Comparison of ENCODE assay signal across 10 cellular contexts in genomic region chr7:157224627-157225026, GRCh38.
A peak's percentile ranks its signal among the peaks of the same experiment; 100 is the strongest.
DNase-seq lines count a peak whose midpoint lies in the region; ATAC-seq, FAIRE-seq and TF ChIP-seq lines count a peak whose summit lies in the region.
"Had no signal": no experiment of that assay in that cellular context is flagged by ENCODE, and none has a peak within 500 bp of the region (broad histone marks: within the 10 kb centered on the region; RNA-seq: fewer than 3 reads in every experiment).

No MANE protein-coding gene starts in this region.

- H3K36me3 ChIP-seq in HEK293 (ENCODE audit: control insufficient read depth in 2 of 2, insufficient read depth in 1 of 2, low read length in 2 of 2) = peaks cover 19 to 84% of the 10 kb centered on the region in 2 experiments
- peaks cover 44 to 65% of the 10 kb centered on the region in 2 experiments for H3K36me3 ChIP-seq in SK-N-SH (replicated peaks in 1 of 2; ENCODE audit: control insufficient read depth in 1 of 2, insufficient read depth in 2 of 2, low read length in 1 of 2)
- peaks cover 2% of the 10 kb centered on the region for H3K36me3 ChIP-seq in neural progenitor cell
- H3K36me3 ChIP-seq in H7 (replicated peaks; ENCODE audit: control insufficient read depth, insufficient read depth, low read length) = peaks cover 8% of the 10 kb centered on the region

- CTCF ChIA-PET in AG04450 (lab: Charles Lee) = interaction anchor here (0.6 to 2.2 kb wide), 17 partner anchors 9 to 1983 kb away, joined by 3 to 25 read pairs (median 3); no protein-coding TSS in a partner anchor
- CTCF ChIA-PET in HEK293 (lab: Yijun Ruan, JAX) = interaction anchor here (0.6 to 1.7 kb wide), 8 partner anchors 8 to 254 kb away, joined by 3 to 7 read pairs (median 4); no protein-coding TSS in a partner anchor
- CTCF ChIA-PET in SK-N-SH (lab: Yijun Ruan, JAX) = interaction anchor here (0.6 to 19.7 kb wide), 49 partner anchors 9 to 320 kb away, joined by 3 to 160 read pairs (median 4); partner anchors contain the start of gene NOM1

- H3K27me3 Mint-ChIP-seq in neural progenitor cell (ENCODE audit: insufficient read depth, low read depth) = peaks cover 4% of the 10 kb centered on the region
- H3K27me3 Mint-ChIP-seq: natural killer cell treated with Interleukin-12 subunit alpha and Interleukin-12 subunit beta and Interleukin-15 and Interleukin-18, amount 100 ng/mL, for 72 hours had no signal

- no peak for TF ChIP-seq EP300 in SK-N-SH (IDR thresholded peaks at IDR 0.05; ENCODE audit: borderline replicate concordance in 1 of 2, low read depth in 1 of 2, low read length in 1 of 2)

- ATAC-seq in HG02981 (IDR thresholded peaks at IDR 0.05; ENCODE audit: unreplicated experiment) (no peak), GM19463 (IDR thresholded peaks at IDR 0.05; ENCODE audit: unreplicated experiment) (no peak)
- ATAC-seq: natural killer cell treated with Interleukin-12 subunit alpha and Interleukin-12 subunit beta and Interleukin-15 and Interleukin-18, amount 100 ng/mL, for 72 hours had no signal

- no peak overlapping the region for H3K4me3 Mint-ChIP-seq in neural progenitor cell
- H3K4me3 Mint-ChIP-seq: natural killer cell treated with Interleukin-12 subunit alpha and Interleukin-12 subunit beta and Interleukin-15 and Interleukin-18, amount 100 ng/mL, for 72 hours; T-helper 1 cell treated with Interleukin-12 subunit alpha and Interleukin-12 subunit beta and Interleukin-4 antibody, amounts not matched to agents 30 μg/mL and 1 μg/mL, for 36 hours had no signal

- POLR2A ChIA-PET in AG04450 (lab: Yijun Ruan, JAX) (no interaction called here), HEK293 (lab: Yijun Ruan, JAX) (no interaction called here), SK-N-SH (lab: Yijun Ruan, JAX) (interaction anchor here (0.7 to 1.0 kb wide), 3 partner anchors 42 to 278 kb away, joined by 3 read pairs; partner anchors contain the start of gene NOM1)

- no peaks in the 10 kb centered on the region for H3K4me1 Mint-ChIP-seq in neural progenitor cell

- no peaks in the 10 kb centered on the region for H3K79me2 ChIP-seq in SK-N-SH (ENCODE audit: insufficient read depth)
- no peaks in the 10 kb centered on the region for H3K79me2 ChIP-seq in neural progenitor cell (ENCODE audit: low read depth)

- no peak overlapping the region for H3K27ac Mint-ChIP-seq in neural progenitor cell
- H3K27ac Mint-ChIP-seq: natural killer cell treated with Interleukin-12 subunit alpha and Interleukin-12 subunit beta and Interleukin-15 and Interleukin-18, amount 100 ng/mL, for 72 hours; T-helper 1 cell treated with Interleukin-12 subunit alpha and Interleukin-12 subunit beta and Interleukin-4 antibody, amounts not matched to agents 30 μg/mL and 1 μg/mL, for 36 hours had no signal

- H3K4me1 ChIP-seq in HEK293 (ENCODE audit: control insufficient read depth, insufficient read depth, low read length) = no peaks in the 10 kb centered on the region
- H3K4me1 ChIP-seq in SK-N-SH (ENCODE audit: control insufficient read depth in 1 of 2, insufficient read depth in 2 of 2, low read depth in 1 of 2, low read length in 1 of 2) = peaks cover 0 to 6% of the 10 kb centered on the region in 2 experiments; a peak in 1 of 4 replicates
- H3K4me1 ChIP-seq in neural progenitor cell = no peaks in the 10 kb centered on the region

- no peaks in the 10 kb centered on the region for H3K9me2 ChIP-seq in SK-N-SH

- TF ChIP-seq CTCF in AG04450 (IDR thresholded peaks at IDR 0.05; ENCODE audit: low read depth, low read length) (peak; percentile 42), HEK293 (tag by site-specific recombination; IDR thresholded peaks at IDR 0.05) (peak; percentile 64), SK-N-SH (IDR thresholded peaks at IDR 0.05) (peak; percentile 57), neural progenitor cell (IDR thresholded peaks at IDR 0.05) (no peak)

- H4K20me1 ChIP-seq in SK-N-SH (ENCODE audit: insufficient read depth) (no peaks in the 10 kb centered on the region), neural progenitor cell (ENCODE audit: low read depth) (no peaks in the 10 kb centered on the region)

- H3K9ac ChIP-seq in SK-N-SH = no peak overlapping the region
- H3K9ac ChIP-seq in neural progenitor cell = no peak overlapping the region

- H2AFZ ChIP-seq in SK-N-SH (ENCODE audit: low read depth) (no peak overlapping the region), neural progenitor cell (replicated peaks) (no peak overlapping the region)

- H3F3A ChIP-seq in SK-N-SH (replicated peaks; ENCODE audit: insufficient read depth) (peaks cover 7% of the 10 kb centered on the region), neural progenitor cell (ENCODE audit: low read depth) (peaks cover 10% of the 10 kb centered on the region)

- 89% methylated on average over 4 of the region's 4 CpGs for WGBS in SK-N-SH (ENCODE audit: low lambda C conversion rate)

- DNase-seq in AG04450 (ENCODE audit: low read depth, low spot score) (no peak), SK-N-SH (peak; percentile 48), frontal cortex (ENCODE audit: low spot score in 2 of 2) (no peak), neural progenitor cell (ENCODE audit: low spot score) (no peak), H7 (no peak)

- H3K9me3 ChIP-seq in AG04450 (ENCODE audit: control insufficient read depth, insufficient read depth, low read length) (no peaks in the 10 kb centered on the region), HEK293 (ENCODE audit: control insufficient read depth, insufficient read depth, low read depth, low read length) (no peaks in the 10 kb centered on the region), SK-N-SH (no peaks in the 10 kb centered on the region), neural progenitor cell (ENCODE audit: low read depth) (no peaks in the 10 kb centered on the region)

- H3K9me3 Mint-ChIP-seq in neural progenitor cell = no peaks in the 10 kb centered on the region
- H3K9me3 Mint-ChIP-seq: natural killer cell treated with Interleukin-12 subunit alpha and Interleukin-12 subunit beta and Interleukin-15 and Interleukin-18, amount 100 ng/mL, for 72 hours; T-helper 1 cell treated with Interleukin-12 subunit alpha and Interleukin-12 subunit beta and Interleukin-4 antibody, amounts not matched to agents 30 μg/mL and 1 μg/mL, for 36 hours had no signal

- H3K27me3 ChIP-seq in AG04450 (ENCODE audit: control insufficient read depth, insufficient read depth, low read length) (no peaks in the 10 kb centered on the region), SK-N-SH (ENCODE audit: insufficient read depth) (no peaks in the 10 kb centered on the region), neural progenitor cell (no peaks in the 10 kb centered on the region), H7 (ENCODE audit: control insufficient read depth, insufficient read depth, low read length) (no peaks in the 10 kb centered on the region)

- peak; percentile 81 for TF ChIP-seq RAD21 in SK-N-SH (IDR thresholded peaks at IDR 0.05; ENCODE audit: low read length)

- H3K27ac ChIP-seq in AG04450 (ENCODE audit: low read depth, low read length) (no peak overlapping the region), HEK293 (ENCODE audit: extremely low read depth, low read depth, low read length) (no peak overlapping the region), SK-N-SH (ENCODE audit: low read depth in 2 of 2, low read length in 1 of 2) (no peak overlapping the region), neural progenitor cell (no peak overlapping the region)

- FAIRE-seq in frontal cortex (lab: Jason Lieb, UNC) = peak; percentile 17

- no peak overlapping the region for H3K4me3 ChIP-seq in AG04450 (ENCODE audit: low read depth, low read length)
- no peak overlapping the region for H3K4me3 ChIP-seq in HEK293 (ENCODE audit: low read depth, low read length)
- H3K4me3 ChIP-seq in SK-N-SH (ENCODE audit: low read depth in 2 of 2, low read length in 1 of 2) = no peak overlapping the region
- H3K4me3 ChIP-seq in neural progenitor cell = no peak overlapping the region
- no peak overlapping the region for H3K4me3 ChIP-seq in H7 (ENCODE audit: insufficient read depth, low read depth, low read length)

- H3K4me2 ChIP-seq in SK-N-SH (no peak overlapping the region), neural progenitor cell (no peak overlapping the region)

- peaks cover 12% of the 10 kb centered on the region for H3K36me3 Mint-ChIP-seq in neural progenitor cell
- H3K36me3 Mint-ChIP-seq: natural killer cell treated with Interleukin-12 subunit alpha and Interleukin-12 subunit beta and Interleukin-15 and Interleukin-18, amount 100 ng/mL, for 72 hours had no signal

TF ChIP-seq in HEK293, 187 proteins besides CTCF, POLR2A, EP300 and RAD21 (continues in another document):
- TF ChIP-seq ZNF664 (tag by site-specific recombination; IDR thresholded peaks at IDR 0.05) = 0 out of 2 replicates have a peak, but pooled peaks have one; percentile 32
- peak; percentile 72 for TF ChIP-seq ZNF596 (tag by site-specific recombination; IDR thresholded peaks at IDR 0.05)
- TF ChIP-seq KLF7 (tag by site-specific recombination; IDR thresholded peaks at IDR 0.05; ENCODE audit: borderline replicate concordance) = peak; percentile 18; the same call in 1 of the 2 replicates
- peak; percentile 90 for TF ChIP-seq ZSCAN4 (tag by site-specific recombination; IDR thresholded peaks at IDR 0.05)

TF ChIP-seq in SK-N-SH, 30 proteins besides CTCF, POLR2A, EP300 and RAD21:
- TF ChIP-seq RCOR1 (IDR thresholded peaks at IDR 0.05; ENCODE audit: low read length) = no peak
- TF ChIP-seq MXI1 (IDR thresholded peaks at IDR 0.05; ENCODE audit: low read depth, low read length) = peak; percentile 66; the same call in 1 of the 2 replicates
- TF ChIP-seq TAF1 (IDR thresholded peaks at IDR 0.05; ENCODE audit: borderline replicate concordance, low read depth, low read length) = no peak
- TF ChIP-seq FOXM1 (IDR thresholded peaks at IDR 0.05; ENCODE audit: low read depth) = no peak
- peak; percentile 40; the same call in 1 of the 2 replicates for TF ChIP-seq SMC3 (IDR thresholded peaks at IDR 0.05; ENCODE audit: low read depth, low read length)
- no peak for TF ChIP-seq TCF12 (IDR thresholded peaks at IDR 0.05)
